In genomic region chr2:152718909-152719645, GRCh38 we compare ENCODE assay signal across 8 cellular contexts. TPM values are rescaled to one million over a fixed set of nuclear protein-coding genes. Genes with fewer than 3 reads are reported as not detected.
DNase-seq lines count a peak whose midpoint lies in the region; ATAC-seq and TF ChIP-seq lines count a peak whose summit lies in the region.

No MANE protein-coding gene starts in this region.

- peak overlapping the region; percentile 93 for H3K27ac ChIP-seq in naive thymus-derived CD4-positive, alpha-beta T cell (ENCODE audit: low read depth, low read length)

- intact Hi-C loops in naive thymus-derived CD4-positive, alpha-beta T cell (cut with micrococcal nuclease) = loop anchor here (1.0 to 10.0 kb wide), 10 partner anchors 11 to 1457 kb away; partner anchors contain the start of genes ARL5A (in 1 of the 2), NMI (in 1 of the 2) and RBM43 (in 1 of the 2)

- H3K9me3 Mint-ChIP-seq in naive thymus-derived CD4-positive, alpha-beta T cell = peaks cover 0 to 11% (median 0%) of the 10 kb centered on the region in 11 donors

- H3K27me3 ChIP-seq in naive thymus-derived CD4-positive, alpha-beta T cell (ENCODE audit: control insufficient read depth in 2 of 2, insufficient read depth in 2 of 2, low read length in 2 of 2) = no peaks in the 10 kb centered on the region

- peaks cover 0 to 18% (median 0%) of the 10 kb centered on the region in 3 experiments for H3K36me3 ChIP-seq in naive thymus-derived CD4-positive, alpha-beta T cell (ENCODE audit: control insufficient read depth in 2 of 3, insufficient read depth in 3 of 3, low read length in 3 of 3)

- ATAC-seq in GM18502 (IDR thresholded peaks at IDR 0.05; ENCODE audit: poor library complexity, unreplicated experiment) (peak; percentile 35), HG02884 (IDR thresholded peaks at IDR 0.05; ENCODE audit: unreplicated experiment) (peak; percentile 15), HG03521 (IDR thresholded peaks at IDR 0.05; ENCODE audit: unreplicated experiment) (no peak)
- ATAC-seq in naive thymus-derived CD4-positive, alpha-beta T cell = no peak

- peak overlapping the region; percentile 95 for H3K4me3 ChIP-seq in epithelial cell of esophagus (ENCODE audit: low read length)
- peak overlapping the region; percentile 98 for H3K4me3 ChIP-seq in naive thymus-derived CD4-positive, alpha-beta T cell (ENCODE audit: low read length)

- peaks cover 21 to 35% of the 10 kb centered on the region in 2 donors for H3K4me1 ChIP-seq in naive thymus-derived CD4-positive, alpha-beta T cell (ENCODE audit: control insufficient read depth in 2 of 2, insufficient read depth in 2 of 2, low read length in 2 of 2)

- POLR2A ChIA-PET in naive thymus-derived CD4-positive, alpha-beta T cell (lab: Charles Lee) = interaction anchor here (2.3 kb wide), 1 partner anchor 25 kb away, joined by 11 read pairs; no protein-coding TSS in a partner anchor

- H3K9me3 ChIP-seq in naive thymus-derived CD4-positive, alpha-beta T cell (ENCODE audit: control insufficient read depth in 2 of 3, low read length in 3 of 3) = no peaks in the 10 kb centered on the region

- peaks cover 6 to 30% (median 10%) of the 10 kb centered on the region in 5 donors for H3K36me3 Mint-ChIP-seq in naive thymus-derived CD4-positive, alpha-beta T cell

- peak overlapping the region; percentile 97 to 100 (median 99) for H3K4me3 Mint-ChIP-seq in naive thymus-derived CD4-positive, alpha-beta T cell

- H3K4me1 Mint-ChIP-seq in naive thymus-derived CD4-positive, alpha-beta T cell = peaks cover 43 to 76% (median 67%) of the 10 kb centered on the region in 7 donors

- no peak for TF ChIP-seq CTCF in epithelial cell of esophagus (IDR thresholded peaks at IDR 0.05; ENCODE audit: insufficient read depth, low read depth, low read length, missing control alignments)

- no peaks in the 10 kb centered on the region for H3K27me3 Mint-ChIP-seq in naive thymus-derived CD4-positive, alpha-beta T cell

- CTCF ChIA-PET in naive thymus-derived CD4-positive, alpha-beta T cell (lab: Charles Lee) = no interaction called here

- peak overlapping the region; percentile 97 to 100 (median 99) for H3K27ac Mint-ChIP-seq in naive thymus-derived CD4-positive, alpha-beta T cell

- DNase-seq in AML-193 (lab: John Stamatoyannopoulos, UW) (peak; percentile 52 to 64), NCI-H1417 (lab: John Stamatoyannopoulos, UW) (peak; percentile 58 to 89 (median 87)), SKM-1 treated with dmso at 0.1 percent for 144 hours (lab: John Stamatoyannopoulos, UW; ENCODE audit: unreplicated experiment) (peak; percentile 51), epithelial cell of esophagus (ENCODE audit: low read depth) (peak; percentile 87)
- no peak for DNase-seq in naive thymus-derived CD4-positive, alpha-beta T cell

RNA-seq across cellular contexts. Expression of gene ARL6IP6, which starts 0.7 kb away (rescaled TPM):
- 10 to 100 TPM; 10.2 to 43.6 (median 18.0) TPM for total RNA-seq in naive thymus-derived CD4-positive, alpha-beta T cell
- polyA plus RNA-seq in naive thymus-derived CD4-positive, alpha-beta T cell = 10 to 100 TPM; 14.0 to 25.7 TPM

RNA-seq across cellular contexts. Expression of gene PRPF40A, which starts 1.8 kb away (rescaled TPM):
- total RNA-seq in naive thymus-derived CD4-positive, alpha-beta T cell = 100 to 1,000 TPM; 104 to 126 (median 109) TPM
- 100 to 1,000 TPM; 116 to 119 TPM for polyA plus RNA-seq in naive thymus-derived CD4-positive, alpha-beta T cell

Comparison
In these comparisons a context has a peak if more than half of its experiments do, and no peak if none do; other contexts are left out.
1. DNase-seq: peak in AML-193 (2 of 2), NCI-H1417 (3 of 3), SKM-1 treated with dmso at 0.1 percent for 144 hours (single experiment) and epithelial cell of esophagus (single experiment); none in naive thymus-derived CD4-positive, alpha-beta T cell (0 of 9).
2. ATAC-seq: peak in GM18502 (single experiment) and HG02884 (single experiment); none in naive thymus-derived CD4-positive, alpha-beta T cell (single experiment) and HG03521 (single experiment).